ENCODE assay signal across 25 cellular contexts in genomic region chr18:7626175-7626921, GRCh38. TPM values are rescaled to one million over a fixed set of nuclear protein-coding genes. Genes with fewer than 3 reads are reported as not detected.
DNase-seq lines count a peak whose midpoint lies in the region; ATAC-seq and TF ChIP-seq lines count a peak whose summit lies in the region.
"Had no signal": no experiment of that assay in that cellular context is flagged by ENCODE, and none has a peak within 500 bp of the region (broad histone marks: within the 10 kb centered on the region; RNA-seq: fewer than 3 reads in every experiment).

No MANE protein-coding gene starts in this region.

- POLR2A ChIA-PET in naive thymus-derived CD4-positive, alpha-beta T cell (lab: Charles Lee): no interaction called here

- no peaks in the 10 kb centered on the region for H3K36me3 ChIP-seq in left lung
- H3K36me3 ChIP-seq in skeletal muscle tissue (ENCODE audit: control insufficient read depth in 3 of 3, insufficient read depth in 3 of 3, low read length in 3 of 3): no peaks in the 10 kb centered on the region
- H3K36me3 ChIP-seq in naive thymus-derived CD4-positive, alpha-beta T cell (ENCODE audit: control insufficient read depth in 2 of 3, insufficient read depth in 3 of 3, low read length in 3 of 3): no peaks in the 10 kb centered on the region
- H3K36me3 ChIP-seq: BLaER1 treated with 17β-estradiol and CSF1 and Interleukin-3, amounts not matched to agents 10 nM and 100 nM; esophagus squamous epithelium; prostate gland; tibial nerve had no signal

- no peaks in the 10 kb centered on the region for H3K9me3 Mint-ChIP-seq in endothelial cell (ENCODE audit: unreplicated experiment)
- H3K9me3 Mint-ChIP-seq in naive thymus-derived CD4-positive, alpha-beta T cell: peaks cover 0 to 8% (median 0%) of the 10 kb centered on the region in 11 donors
- H3K9me3 Mint-ChIP-seq: activated T-cell treated with anti-CD3 and anti-CD28 coated beads, Interleukin-2, amount 50 U/mL, for 4 hours; central memory CD8-positive, alpha-beta T cell; H9; mesothelial cell of epicardium had no signal

- peak overlapping the region; percentile 70 for H3K27ac Mint-ChIP-seq in endothelial cell (ENCODE audit: unreplicated experiment)
- H3K27ac Mint-ChIP-seq in naive thymus-derived CD4-positive, alpha-beta T cell: no peak overlapping the region
- H3K27ac Mint-ChIP-seq: H9; IgD-negative memory B cell; mesothelial cell of epicardium; stimulated activated effector memory CD8-positive, alpha-beta T cell treated with anti-CD3 and anti-CD28 coated beads, Interleukin-12 subunit alpha, Interleukin-12 subunit beta, amount 100 ng/mL, for 72 hours had no signal

- TF ChIP-seq CTCF in endothelial cell (IDR thresholded peaks at IDR 0.05; ENCODE audit: unreplicated experiment): no peak
- TF ChIP-seq CTCF in left lung (IDR thresholded peaks at IDR 0.05): no peak

- ATAC-seq in left lung: peak; percentile 24
- no peak for ATAC-seq in naive thymus-derived CD4-positive, alpha-beta T cell
- no peak for ATAC-seq in GM18520 (IDR thresholded peaks at IDR 0.05; ENCODE audit: unreplicated experiment)
- ATAC-seq: activated T-cell treated with anti-CD3 and anti-CD28 coated beads, Interleukin-2, amount 50 U/mL, for 4 hours; stimulated activated effector memory CD8-positive, alpha-beta T cell treated with anti-CD3 and anti-CD28 coated beads, Interleukin-12 subunit alpha, Interleukin-12 subunit beta, amount 100 ng/mL, for 72 hours had no signal

- H3K4me3 ChIP-seq in left lung (no peak overlapping the region), skeletal muscle tissue (ENCODE audit: low read length in 3 of 3) (no peak overlapping the region)
- H3K4me3 ChIP-seq in naive thymus-derived CD4-positive, alpha-beta T cell (ENCODE audit: low read length): no peak overlapping the region
- H3K4me3 ChIP-seq: BLaER1 treated with 17β-estradiol and CSF1 and Interleukin-3, amounts not matched to agents 10 nM and 100 nM; esophagus squamous epithelium; prostate gland; SK-N-MC; tibial nerve had no signal

- H3K4me1 ChIP-seq in left lung (peaks cover 0 to 18% of the 10 kb centered on the region in 2 donors), skeletal muscle tissue (ENCODE audit: control insufficient read depth in 3 of 3, insufficient read depth in 3 of 3, low read length in 3 of 3) (peaks cover 28 to 37% (median 36%) of the 10 kb centered on the region in 3 donors)
- no peaks in the 10 kb centered on the region for H3K4me1 ChIP-seq in naive thymus-derived CD4-positive, alpha-beta T cell (ENCODE audit: control insufficient read depth in 2 of 2, insufficient read depth in 2 of 2, low read length in 2 of 2)
- H3K4me1 ChIP-seq: prostate gland had no signal

- peaks cover 3% of the 10 kb centered on the region for H3K27me3 Mint-ChIP-seq in endothelial cell (ENCODE audit: unreplicated experiment)
- peaks cover 0 to 6% (median 0%) of the 10 kb centered on the region in 5 donors for H3K27me3 Mint-ChIP-seq in naive thymus-derived CD4-positive, alpha-beta T cell
- H3K27me3 Mint-ChIP-seq: central memory CD8-positive, alpha-beta T cell; IgD-negative memory B cell had no signal

- H3K27ac ChIP-seq in left lung (peak overlapping the region in 1 of 2 donors; percentile 15), skeletal muscle tissue (ENCODE audit: low read depth, low read length) (peak overlapping the region; percentile 27)
- no peak overlapping the region for H3K27ac ChIP-seq in naive thymus-derived CD4-positive, alpha-beta T cell (ENCODE audit: low read depth, low read length)
- H3K27ac ChIP-seq: BLaER1 treated with 17β-estradiol and CSF1 and Interleukin-3, amounts not matched to agents 10 nM and 100 nM; prostate gland; RWPE1; SK-N-MC; tibial nerve had no signal

- H3K4me3 Mint-ChIP-seq in endothelial cell (ENCODE audit: unreplicated experiment): no peak overlapping the region
- no peak overlapping the region for H3K4me3 Mint-ChIP-seq in naive thymus-derived CD4-positive, alpha-beta T cell
- H3K4me3 Mint-ChIP-seq: activated T-cell treated with anti-CD3 and anti-CD28 coated beads, Interleukin-2, amount 50 U/mL, for 4 hours; central memory CD8-positive, alpha-beta T cell; H9; IgD-negative memory B cell; mesothelial cell of epicardium; stimulated activated effector memory CD8-positive, alpha-beta T cell treated with anti-CD3 and anti-CD28 coated beads, Interleukin-12 subunit alpha, Interleukin-12 subunit beta, amount 100 ng/mL, for 72 hours had no signal

- no peaks in the 10 kb centered on the region for H3K27me3 ChIP-seq in left lung
- no peaks in the 10 kb centered on the region for H3K27me3 ChIP-seq in skeletal muscle tissue (ENCODE audit: control insufficient read depth in 3 of 3, insufficient read depth in 3 of 3, low read length in 3 of 3)
- H3K27me3 ChIP-seq in naive thymus-derived CD4-positive, alpha-beta T cell (ENCODE audit: control insufficient read depth in 2 of 2, insufficient read depth in 2 of 2, low read length in 2 of 2): no peaks in the 10 kb centered on the region
- H3K27me3 ChIP-seq: BLaER1 treated with 17β-estradiol and CSF1 and Interleukin-3, amounts not matched to agents 10 nM and 100 nM; esophagus squamous epithelium; tibial nerve had no signal

- peaks cover 51% of the 10 kb centered on the region for H3K4me1 Mint-ChIP-seq in endothelial cell (ENCODE audit: unreplicated experiment)
- no peaks in the 10 kb centered on the region for H3K4me1 Mint-ChIP-seq in naive thymus-derived CD4-positive, alpha-beta T cell
- H3K4me1 Mint-ChIP-seq: central memory CD8-positive, alpha-beta T cell; IgD-negative memory B cell; stimulated activated effector memory CD8-positive, alpha-beta T cell treated with anti-CD3 and anti-CD28 coated beads, Interleukin-12 subunit alpha, Interleukin-12 subunit beta, amount 100 ng/mL, for 72 hours had no signal

- intact Hi-C loops in left lung (cut with DNase I): no loop called here
- intact Hi-C loops in naive thymus-derived CD4-positive, alpha-beta T cell (cut with micrococcal nuclease): no loop called here

- no peak overlapping the region for H3K9ac ChIP-seq in skeletal muscle tissue (ENCODE audit: low read depth in 1 of 3, low read length in 3 of 3)
- H3K9ac ChIP-seq: BLaER1 treated with 17β-estradiol and CSF1 and Interleukin-3, amounts not matched to agents 10 nM and 100 nM had no signal

- DNase-seq in HuH-7 (ENCODE audit: low spot score) (peak; percentile 34), endothelial cell (ENCODE audit: low spot score) (no peak), left lung (no peak), NCI-H1105 treated with DMSO at 0.1 percent for 48 hours (lab: John Stamatoyannopoulos, UW) (no peak)
- no peak for DNase-seq in naive thymus-derived CD4-positive, alpha-beta T cell
- DNase-seq: activated CD4-positive, alpha-beta T cell treated with anti-CD3 and anti-CD28 coated beads, Interleukin-2, amount 50 U/mL, for 1 hour; activated CD4-positive, CD25-positive, alpha-beta regulatory T cell; activated gamma-delta T cell treated with Interleukin-2 at 50 U/mL for 16 hours; activated T-cell treated with anti-CD3 and anti-CD28 coated beads, Interleukin-2, amount 50 U/mL, for 4 hours; esophagus squamous epithelium; foreskin melanocyte; H9; NCI-H1694; T-helper 1 cell had no signal

- H3K9me3 ChIP-seq in left lung (no peaks in the 10 kb centered on the region), skeletal muscle tissue (ENCODE audit: control insufficient read depth in 3 of 3, low read length in 3 of 3) (no peaks in the 10 kb centered on the region)
- H3K9me3 ChIP-seq in naive thymus-derived CD4-positive, alpha-beta T cell (ENCODE audit: control insufficient read depth in 2 of 3, low read length in 3 of 3): no peaks in the 10 kb centered on the region
- H3K9me3 ChIP-seq: BLaER1 treated with 17β-estradiol and CSF1 and Interleukin-3, amounts not matched to agents 10 nM and 100 nM; esophagus squamous epithelium; prostate gland; tibial nerve had no signal

- peaks cover 9% of the 10 kb centered on the region for H3K36me3 Mint-ChIP-seq in endothelial cell (ENCODE audit: low read depth, unreplicated experiment)
- no peaks in the 10 kb centered on the region for H3K36me3 Mint-ChIP-seq in naive thymus-derived CD4-positive, alpha-beta T cell
- H3K36me3 Mint-ChIP-seq: IgD-negative memory B cell; mesothelial cell of epicardium; stimulated activated effector memory CD8-positive, alpha-beta T cell treated with anti-CD3 and anti-CD28 coated beads, Interleukin-12 subunit alpha, Interleukin-12 subunit beta, amount 100 ng/mL, for 72 hours had no signal

- CTCF ChIA-PET in naive thymus-derived CD4-positive, alpha-beta T cell (lab: Charles Lee): no interaction called here

RNA-seq across cellular contexts. Expression of gene PTPRM, which starts 59.2 kb away (rescaled TPM):
- total RNA-seq in endothelial cell (ENCODE audit: unreplicated experiment) (284 TPM), left lung (10 to 100 TPM; 76.4 to 78.5 TPM), skeletal muscle tissue (68.9 TPM)
- 10 to 100 TPM in 1 of 5 experiments, 1 to 10 TPM in 4; 8.2 to 21.2 (median 8.5) TPM for total RNA-seq in naive thymus-derived CD4-positive, alpha-beta T cell
- 1 to 10 TPM; 3.8 to 4.4 TPM for polyA plus RNA-seq in naive thymus-derived CD4-positive, alpha-beta T cell
